Comparison of ENCODE assay signal across 32 cellular contexts in the genomic region with DNA sequence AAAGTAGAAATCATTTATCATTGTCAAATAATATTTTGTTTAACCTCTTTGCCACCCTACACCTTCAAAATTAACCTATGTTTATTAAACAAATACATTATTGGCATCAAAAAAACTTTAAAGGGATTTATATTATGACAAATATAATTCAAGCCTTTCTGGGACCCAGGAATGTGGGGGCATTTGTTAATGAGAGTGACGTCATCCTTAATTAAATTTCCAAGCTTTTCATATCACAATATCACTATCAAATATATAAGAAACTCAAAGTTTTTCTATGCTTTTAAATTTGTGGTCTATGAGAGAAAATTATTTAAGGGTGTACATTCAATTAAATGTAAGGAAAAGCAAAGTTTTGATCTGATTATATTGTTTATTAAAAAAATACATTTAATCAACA.
"Had no signal": no experiment of that assay in that cellular context is flagged by ENCODE, and none has a peak within 500 bp of the region (broad histone marks: within the 10 kb centered on the region; RNA-seq: fewer than 3 reads in every experiment).

No MANE protein-coding gene starts in this region.

- H3K27ac ChIP-seq: adrenal gland, body of pancreas, brain microvascular endothelial cell, breast epithelium, VCaP had no signal

- ATAC-seq: activated CD8-positive, alpha-beta T cell treated with anti-CD3 and anti-CD28 coated beads for 36 hours; activated naive CD4-positive, alpha-beta T cell treated with anti-CD3 and anti-CD28 coated beads, Interleukin-2, amount 50 U/mL, for 72 hours; activated T-cell treated with anti-CD3 and anti-CD28 coated beads, Interleukin-2, amount 50 U/mL, for 4 hours; activated T-cell treated with anti-CD3 and anti-CD28 coated beads, Interleukin-2, amount 50 U/mL, for 72 hours; activated T-helper 17 cell treated with anti-CD3 and anti-CD28 coated beads, Interleukin-2, amount 50 U/mL, for 72 hours; body of pancreas had no signal

- H3K9me3 ChIP-seq: adrenal gland, body of pancreas, breast epithelium had no signal

- DNase-seq: activated B cell treated with CpG ODN at 0.5 μM for 24 hours; activated CD4-positive, alpha-beta memory T cell treated with anti-CD3 and anti-CD28 coated beads for 36 hours; activated CD4-positive, alpha-beta T cell treated with anti-CD3 and anti-CD28 coated beads for 4 hours; activated CD4-positive, alpha-beta T cell treated with anti-CD3 and anti-CD28 coated beads, Interleukin-2, amount 10 ng/mL, durations not matched to agents 24 days and 14 days; activated CD4-positive, alpha-beta T cell treated with anti-CD3 and anti-CD28 coated beads, Interleukin-2, amount 50 U/mL, for 1 hour; activated CD4-positive, alpha-beta T cell treated with anti-CD3 and anti-CD28 coated beads, Interleukin-2, amount 50 U/mL, for 4 hours; activated CD4-positive, CD25-positive, alpha-beta regulatory T cell treated with anti-CD3 and anti-CD28 coated beads, Interleukin-2, amount 50 U/mL, for 72 hours; activated CD8-positive, alpha-beta memory T cell treated with anti-CD3 and anti-CD28 coated beads, Interleukin-2, amount 50 U/mL, for 4 hours; activated CD8-positive, alpha-beta T cell treated with anti-CD3 and anti-CD28 coated beads for 36 hours; activated effector memory CD4-positive, alpha-beta T cell treated with anti-CD3 and anti-CD28 coated beads, Interleukin-2, amount 50 U/mL, for 16 hours; activated gamma-delta T cell treated with Interleukin-2 at 50 U/mL for 16 hours; activated naive CD4-positive, alpha-beta T cell; activated naive CD4-positive, alpha-beta T cell treated with anti-CD3 and anti-CD28 coated beads for 36 hours; activated naive CD4-positive, alpha-beta T cell treated with anti-CD3 and anti-CD28 coated beads, Interleukin-2, amount 50 U/mL, for 16 hours; activated naive CD8-positive, alpha-beta T cell treated with anti-CD3 and anti-CD28 coated beads for 36 hours; activated T-cell treated with anti-CD3 and anti-CD28 coated beads for 4 hours; activated T-cell treated with anti-CD3 and anti-CD28 coated beads, Interleukin-2, amount 50 U/mL, for 1 hour; activated T-cell treated with anti-CD3 and anti-CD28 coated beads, Interleukin-2, amount 50 U/mL, for 4 hours; activated T-cell treated with anti-CD3 and anti-CD28 coated beads, Interleukin-2, amount 50 U/mL, for 72 hours; adrenal gland; amniotic stem cell; body of pancreas; brain microvascular endothelial cell; central memory CD4-positive, alpha-beta T cell; T-helper 2 cell; T-helper 9 cell had no signal

- FAIRE-seq: astrocyte, TTC549 had no signal

- H3K4me3 ChIP-seq: adrenal gland, body of pancreas, breast epithelium had no signal

- H3K4me1 ChIP-seq: adrenal gland, breast epithelium had no signal

- H3K27me3 ChIP-seq: adrenal gland, body of pancreas, brain microvascular endothelial cell, breast epithelium had no signal

- H3K36me3 ChIP-seq: adrenal gland, brain microvascular endothelial cell, breast epithelium had no signal
